ENCODE assay signal across 8 cellular contexts in genomic region chr1:180154325-180155201, GRCh38. TPM values are rescaled to one million over a fixed set of nuclear protein-coding genes. Genes with fewer than 3 reads are reported as not detected.
A peak's percentile ranks its signal among the peaks of the same experiment; 100 is the strongest.
DNase-seq lines count a peak whose midpoint lies in the region; ATAC-seq and TF ChIP-seq lines count a peak whose summit lies in the region.

Gene QSOX1, plus strand, starts transcription at chr1:180154869. Its CDS starts 39 bp downstream, at chr1:180154908.

- H3K27me3 Mint-ChIP-seq in activated CD4-positive, alpha-beta T cell treated with anti-CD3 and anti-CD28 coated beads for 36 hours: no peaks in the 10 kb centered on the region
- H3K27me3 Mint-ChIP-seq in chondrocyte (ENCODE audit: low read depth): no peaks in the 10 kb centered on the region

- peak; percentile 54 for TF ChIP-seq CTCF in chondrocyte (IDR thresholded peaks at IDR 0.05)

- H3K4me3 Mint-ChIP-seq in activated CD4-positive, alpha-beta T cell treated with anti-CD3 and anti-CD28 coated beads for 36 hours: peak within 1 kb of the TSS; percentile 90
- H3K4me3 Mint-ChIP-seq in chondrocyte (ENCODE audit: unreplicated experiment): peak within 1 kb of the TSS; percentile 96

- peak within 1 kb of the TSS; percentile 85 for H3K27ac Mint-ChIP-seq in activated CD4-positive, alpha-beta T cell treated with anti-CD3 and anti-CD28 coated beads for 36 hours
- peak within 1 kb of the TSS; percentile 88 for H3K27ac Mint-ChIP-seq in chondrocyte (ENCODE audit: unreplicated experiment)

- intact Hi-C loops in activated CD4-positive, alpha-beta T cell treated with anti-CD3 and anti-CD28 coated beads for 36 hours (cut with DNase I, micrococcal nuclease): loop anchor here (1.0 to 10.0 kb wide), 10 partner anchors 58 to 1130 kb away; partner anchors contain the start of genes CEP350 (in 2 of the 2), TOR1AIP1 (in 2 of the 2), ACBD6 (in 1 of the 2) and FAM20B (in 1 of the 2)

- DNase-seq in AML-193 (lab: John Stamatoyannopoulos, UW): peak; percentile 74 to 82
- DNase-seq in NCI-H446 (lab: John Stamatoyannopoulos, UW): peak; percentile 72 to 92
- peak; percentile 95 for DNase-seq in activated CD4-positive, alpha-beta T cell treated with anti-CD3 and anti-CD28 coated beads for 36 hours
- no peak for DNase-seq in chondrocyte (ENCODE audit: low spot score)
- DNase-seq in kidney glomerular epithelial cell (lab: John Stamatoyannopoulos, UW): peak; percentile 58
- DNase-seq in stimulated activated CD4-positive, alpha-beta T cell treated with anti-CD3 and anti-CD28 coated beads, Interleukin-1b, Interleukin-23, amount 100 ng/mL, for 1 hour (ENCODE audit: low read depth in 2 of 2): peak; percentile 71 to 77

- CTCF ChIA-PET in activated CD4-positive, alpha-beta T cell treated with anti-CD3 and anti-CD28 coated beads for 36 hours (lab: Charles Lee): interaction anchor here (0.6 to 1.3 kb wide), 4 partner anchors 13 to 349 kb away, joined by 3 to 4 read pairs (median 3); no protein-coding TSS in a partner anchor

- ATAC-seq in GM19035 (IDR thresholded peaks at IDR 0.05; ENCODE audit: unreplicated experiment): peak; percentile 93
- peak; percentile 88 for ATAC-seq in HG03342 (IDR thresholded peaks at IDR 0.05; ENCODE audit: unreplicated experiment)
- ATAC-seq in activated CD4-positive, alpha-beta T cell treated with anti-CD3 and anti-CD28 coated beads for 36 hours: peak; percentile 97

- peaks cover 25% of the 10 kb centered on the region for H3K4me1 Mint-ChIP-seq in activated CD4-positive, alpha-beta T cell treated with anti-CD3 and anti-CD28 coated beads for 36 hours
- H3K4me1 Mint-ChIP-seq in chondrocyte (ENCODE audit: low read depth): peaks cover 61% of the 10 kb centered on the region

- no peaks in the 10 kb centered on the region for H3K9me3 Mint-ChIP-seq in activated CD4-positive, alpha-beta T cell treated with anti-CD3 and anti-CD28 coated beads for 36 hours (ENCODE audit: low read depth)
- H3K9me3 Mint-ChIP-seq in chondrocyte (ENCODE audit: low read depth): no peaks in the 10 kb centered on the region

- POLR2A ChIA-PET in activated CD4-positive, alpha-beta T cell treated with anti-CD3 and anti-CD28 coated beads for 36 hours (lab: Charles Lee): interaction anchor here (0.7 kb wide), 1 partner anchor 200 kb away, joined by 4 read pairs; the partner anchor contains the start of gene CEP350

- no peaks in the 10 kb centered on the region for H3K36me3 Mint-ChIP-seq in activated CD4-positive, alpha-beta T cell treated with anti-CD3 and anti-CD28 coated beads for 36 hours (ENCODE audit: low read depth)
- H3K36me3 Mint-ChIP-seq in chondrocyte (ENCODE audit: low read depth): peaks cover 1% of the 10 kb centered on the region

RNA-seq across cellular contexts. Expression of gene QSOX1, which starts in this region (rescaled TPM):
- 10 to 100 TPM; 18.3 to 31.6 TPM for total RNA-seq in activated CD4-positive, alpha-beta T cell treated with anti-CD3 and anti-CD28 coated beads for 36 hours
- total RNA-seq in chondrocyte: 152 to 232 TPM (median 222 TPM) in 3 replicates
